In the genomic region with DNA sequence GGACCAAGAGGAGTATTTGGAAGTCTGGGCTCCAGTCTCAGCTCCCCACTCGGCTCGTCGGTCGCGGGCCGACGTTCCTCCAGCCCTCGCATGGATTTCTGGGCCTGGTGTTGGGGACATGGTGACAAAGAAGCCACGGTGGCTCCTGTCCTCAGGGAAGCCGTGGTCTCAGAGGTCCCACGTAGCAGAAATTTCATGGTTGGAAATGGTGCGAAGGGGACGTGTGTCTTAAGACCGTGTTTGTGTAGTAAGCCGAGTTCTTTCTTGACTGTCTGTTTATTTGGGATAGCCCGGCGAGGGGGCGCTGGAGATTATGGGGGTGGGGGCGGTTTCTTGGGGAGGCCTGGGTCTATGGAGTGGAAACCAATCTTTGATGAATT, we compare ENCODE assay signal across 2 cellular contexts.
TF ChIP-seq lines count a peak whose summit lies in the region.

No MANE protein-coding gene starts in this region.

TF ChIP-seq in liver, 16 proteins besides CTCF, POLR2A, EP300 and RAD21:
- no peak for TF ChIP-seq FOXA2 (IDR thresholded peaks at IDR 0.05)
- no peak for TF ChIP-seq GABPA (IDR thresholded peaks at IDR 0.05 in 1 of 2, conservative IDR thresholded peaks at IDR 0.05 in 1 of 2)
- TF ChIP-seq, protein P1, sequence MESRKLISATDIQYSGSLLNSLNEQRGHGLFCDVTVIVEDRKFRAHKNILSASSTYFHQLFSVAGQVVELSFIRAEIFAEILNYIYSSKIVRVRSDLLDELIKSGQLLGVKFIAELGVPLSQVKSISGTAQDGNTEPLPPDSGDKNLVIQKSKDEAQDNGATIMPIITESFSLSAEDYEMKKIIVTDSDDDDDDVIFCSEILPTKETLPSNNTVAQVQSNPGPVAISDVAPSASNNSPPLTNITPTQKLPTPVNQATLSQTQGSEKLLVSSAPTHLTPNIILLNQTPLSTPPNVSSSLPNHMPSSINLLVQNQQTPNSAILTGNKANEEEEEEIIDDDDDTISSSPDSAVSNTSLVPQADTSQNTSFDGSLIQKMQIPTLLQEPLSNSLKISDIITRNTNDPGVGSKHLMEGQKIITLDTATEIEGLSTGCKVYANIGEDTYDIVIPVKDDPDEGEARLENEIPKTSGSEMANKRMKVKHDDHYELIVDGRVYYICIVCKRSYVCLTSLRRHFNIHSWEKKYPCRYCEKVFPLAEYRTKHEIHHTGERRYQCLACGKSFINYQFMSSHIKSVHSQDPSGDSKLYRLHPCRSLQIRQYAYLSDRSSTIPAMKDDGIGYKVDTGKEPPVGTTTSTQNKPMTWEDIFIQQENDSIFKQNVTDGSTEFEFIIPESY (IDR thresholded peaks at IDR 0.05), result no peak
- no peak for TF ChIP-seq SP1 (IDR thresholded peaks at IDR 0.05)
- TF ChIP-seq HNF4G (IDR thresholded peaks at IDR 0.05), result no peak
- no peak for TF ChIP-seq RXRA (IDR thresholded peaks at IDR 0.05)
- no peak for TF ChIP-seq MAX (IDR thresholded peaks at IDR 0.05)
- TF ChIP-seq, protein P2, sequence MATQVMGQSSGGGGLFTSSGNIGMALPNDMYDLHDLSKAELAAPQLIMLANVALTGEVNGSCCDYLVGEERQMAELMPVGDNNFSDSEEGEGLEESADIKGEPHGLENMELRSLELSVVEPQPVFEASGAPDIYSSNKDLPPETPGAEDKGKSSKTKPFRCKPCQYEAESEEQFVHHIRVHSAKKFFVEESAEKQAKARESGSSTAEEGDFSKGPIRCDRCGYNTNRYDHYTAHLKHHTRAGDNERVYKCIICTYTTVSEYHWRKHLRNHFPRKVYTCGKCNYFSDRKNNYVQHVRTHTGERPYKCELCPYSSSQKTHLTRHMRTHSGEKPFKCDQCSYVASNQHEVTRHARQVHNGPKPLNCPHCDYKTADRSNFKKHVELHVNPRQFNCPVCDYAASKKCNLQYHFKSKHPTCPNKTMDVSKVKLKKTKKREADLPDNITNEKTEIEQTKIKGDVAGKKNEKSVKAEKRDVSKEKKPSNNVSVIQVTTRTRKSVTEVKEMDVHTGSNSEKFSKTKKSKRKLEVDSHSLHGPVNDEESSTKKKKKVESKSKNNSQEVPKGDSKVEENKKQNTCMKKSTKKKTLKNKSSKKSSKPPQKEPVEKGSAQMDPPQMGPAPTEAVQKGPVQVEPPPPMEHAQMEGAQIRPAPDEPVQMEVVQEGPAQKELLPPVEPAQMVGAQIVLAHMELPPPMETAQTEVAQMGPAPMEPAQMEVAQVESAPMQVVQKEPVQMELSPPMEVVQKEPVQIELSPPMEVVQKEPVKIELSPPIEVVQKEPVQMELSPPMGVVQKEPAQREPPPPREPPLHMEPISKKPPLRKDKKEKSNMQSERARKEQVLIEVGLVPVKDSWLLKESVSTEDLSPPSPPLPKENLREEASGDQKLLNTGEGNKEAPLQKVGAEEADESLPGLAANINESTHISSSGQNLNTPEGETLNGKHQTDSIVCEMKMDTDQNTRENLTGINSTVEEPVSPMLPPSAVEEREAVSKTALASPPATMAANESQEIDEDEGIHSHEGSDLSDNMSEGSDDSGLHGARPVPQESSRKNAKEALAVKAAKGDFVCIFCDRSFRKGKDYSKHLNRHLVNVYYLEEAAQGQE (IDR thresholded peaks at IDR 0.05), result no peak
- TF ChIP-seq FOXA1 (IDR thresholded peaks at IDR 0.05), result no peak
- no peak for TF ChIP-seq ATF3 (IDR thresholded peaks at IDR 0.05)
- TF ChIP-seq TAF1 (conservative IDR thresholded peaks at IDR 0.05), result no peak
- no peak for TF ChIP-seq EGR1 (IDR thresholded peaks at IDR 0.05; ENCODE audit: low read depth in 2 of 2)
- TF ChIP-seq YY1 (IDR thresholded peaks at IDR 0.05), result no peak
- no peak for TF ChIP-seq NR2F2 (IDR thresholded peaks at IDR 0.05)
- TF ChIP-seq HNF4A (conservative IDR thresholded peaks at IDR 0.05), result no peak
- no peak for TF ChIP-seq JUND (IDR thresholded peaks at IDR 0.05)

TF ChIP-seq in HepG2, 621 proteins besides CTCF, POLR2A, EP300 and RAD21:
- TF ChIP-seq JUN (CRISPR knock-in tag; IDR thresholded peaks at IDR 0.05) (no peak), SRSF1 (optimal IDR thresholded peaks at IDR 0.05; ENCODE audit: low read depth, low read length) (no peak), ZUFSP (CRISPR knock-in tag; IDR thresholded peaks at IDR 0.05; ENCODE audit: borderline replicate concordance) (no peak)
